In genomic region chr1:19437911-19438310, GRCh38 we compare ENCODE assay signal across 1 cellular context.
TF ChIP-seq lines count a peak whose summit lies in the region.

No MANE protein-coding gene starts in this region.

TF ChIP-seq in H1, 55 proteins besides CTCF, POLR2A, EP300 and RAD21:
- TF ChIP-seq CREB1 (IDR thresholded peaks at IDR 0.05): no peak
- no peak for TF ChIP-seq POU5F1 (IDR thresholded peaks at IDR 0.05; ENCODE audit: low read depth, low read length)
- no peak for TF ChIP-seq TCF12 (IDR thresholded peaks at IDR 0.05; ENCODE audit: low read depth, low read length)
- no peak for TF ChIP-seq YY1 (IDR thresholded peaks at IDR 0.05; ENCODE audit: low read depth, low read length)
- TF ChIP-seq HDAC2 (IDR thresholded peaks at IDR 0.05; ENCODE audit: borderline replicate concordance in 1 of 2, low read depth in 2 of 2, low read length in 2 of 2): no peak
- TF ChIP-seq ASH2L (IDR thresholded peaks at IDR 0.05; ENCODE audit: low read length): no peak
- TF ChIP-seq PHF8 (conservative IDR thresholded peaks at IDR 0.05; ENCODE audit: low read depth, low read length): no peak
- no peak for TF ChIP-seq RXRA (IDR thresholded peaks at IDR 0.05; ENCODE audit: insufficient read depth, low read depth, low read length)
- no peak for TF ChIP-seq SIX5 (IDR thresholded peaks at IDR 0.05; ENCODE audit: low read depth, low read length)
- TF ChIP-seq RFX5 (IDR thresholded peaks at IDR 0.05; ENCODE audit: borderline replicate concordance, low read depth, low read length): no peak
